1 cellular context compared by ENCODE assay signal in the genomic region with DNA sequence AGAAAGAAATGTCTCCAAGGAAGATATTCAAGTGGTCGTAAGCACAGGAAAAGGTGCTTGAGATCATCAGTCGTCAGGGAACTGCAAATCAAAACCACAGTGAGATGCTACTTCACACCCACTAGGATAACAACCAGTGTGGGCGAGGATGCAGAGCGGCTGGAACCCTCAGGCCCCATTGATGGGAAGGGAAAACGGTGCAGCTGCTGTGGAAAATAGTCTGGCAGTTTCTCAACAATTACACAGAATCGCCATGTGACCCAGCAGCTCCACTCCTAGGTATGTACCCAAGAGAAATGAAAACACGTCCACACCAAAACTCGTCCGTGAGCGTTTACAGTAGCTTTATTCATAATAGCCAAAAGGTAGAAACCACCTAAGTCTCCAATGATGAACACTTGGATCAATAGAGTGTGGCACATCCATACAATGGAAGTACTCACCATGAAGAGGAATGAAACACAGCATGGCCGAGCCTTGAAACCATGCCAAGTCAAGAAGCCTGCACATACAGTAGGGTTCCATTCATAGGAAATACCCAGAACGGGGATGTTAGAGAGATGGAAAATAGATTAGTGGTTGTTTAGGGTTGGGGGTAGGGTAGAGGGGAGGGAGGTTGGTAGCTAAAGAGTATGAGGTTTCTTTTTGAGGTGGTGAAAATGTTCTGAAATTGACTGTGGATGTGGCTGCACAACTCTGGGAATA.
TF ChIP-seq lines count a peak whose summit lies in the region.

No MANE protein-coding gene starts in this region.

TF ChIP-seq in K562, 482 proteins besides CTCF, POLR2A, EP300 and RAD21:
- TF ChIP-seq THRA (IDR thresholded peaks at IDR 0.05) (no peak), HDAC2 (IDR thresholded peaks at IDR 0.05) (no peak), NFIC (IDR thresholded peaks at IDR 0.05) (peak; percentile 19; the same call in 1 of the 2 replicates), TSHZ1 (CRISPR knock-in tag; IDR thresholded peaks at IDR 0.05) (no peak), ZKSCAN1 (IDR thresholded peaks at IDR 0.05; ENCODE audit: low read depth, low read length) (no peak), IRF2 (CRISPR knock-in tag; IDR thresholded peaks at IDR 0.05) (no peak), XRCC3 (IDR thresholded peaks at IDR 0.05) (no peak), ILF3 (IDR thresholded peaks at IDR 0.05; ENCODE audit: borderline replicate concordance) (no peak), ZBTB8A (IDR thresholded peaks at IDR 0.05; ENCODE audit: partially characterized antibody) (no peak), FOXJ3 (CRISPR knock-in tag; IDR thresholded peaks at IDR 0.05) (no peak), EP400 (IDR thresholded peaks at IDR 0.05) (no peak), SMC3 (conservative IDR thresholded peaks at IDR 0.05; ENCODE audit: insufficient read depth, low read depth, low read length) (no peak), TEAD4 (IDR thresholded peaks at IDR 0.05; ENCODE audit: low read length) (no peak), TEAD4 (CRISPR knock-in tag; IDR thresholded peaks at IDR 0.05; ENCODE audit: borderline replicate concordance) (no peak)
- TF ChIP-seq, protein P1, sequence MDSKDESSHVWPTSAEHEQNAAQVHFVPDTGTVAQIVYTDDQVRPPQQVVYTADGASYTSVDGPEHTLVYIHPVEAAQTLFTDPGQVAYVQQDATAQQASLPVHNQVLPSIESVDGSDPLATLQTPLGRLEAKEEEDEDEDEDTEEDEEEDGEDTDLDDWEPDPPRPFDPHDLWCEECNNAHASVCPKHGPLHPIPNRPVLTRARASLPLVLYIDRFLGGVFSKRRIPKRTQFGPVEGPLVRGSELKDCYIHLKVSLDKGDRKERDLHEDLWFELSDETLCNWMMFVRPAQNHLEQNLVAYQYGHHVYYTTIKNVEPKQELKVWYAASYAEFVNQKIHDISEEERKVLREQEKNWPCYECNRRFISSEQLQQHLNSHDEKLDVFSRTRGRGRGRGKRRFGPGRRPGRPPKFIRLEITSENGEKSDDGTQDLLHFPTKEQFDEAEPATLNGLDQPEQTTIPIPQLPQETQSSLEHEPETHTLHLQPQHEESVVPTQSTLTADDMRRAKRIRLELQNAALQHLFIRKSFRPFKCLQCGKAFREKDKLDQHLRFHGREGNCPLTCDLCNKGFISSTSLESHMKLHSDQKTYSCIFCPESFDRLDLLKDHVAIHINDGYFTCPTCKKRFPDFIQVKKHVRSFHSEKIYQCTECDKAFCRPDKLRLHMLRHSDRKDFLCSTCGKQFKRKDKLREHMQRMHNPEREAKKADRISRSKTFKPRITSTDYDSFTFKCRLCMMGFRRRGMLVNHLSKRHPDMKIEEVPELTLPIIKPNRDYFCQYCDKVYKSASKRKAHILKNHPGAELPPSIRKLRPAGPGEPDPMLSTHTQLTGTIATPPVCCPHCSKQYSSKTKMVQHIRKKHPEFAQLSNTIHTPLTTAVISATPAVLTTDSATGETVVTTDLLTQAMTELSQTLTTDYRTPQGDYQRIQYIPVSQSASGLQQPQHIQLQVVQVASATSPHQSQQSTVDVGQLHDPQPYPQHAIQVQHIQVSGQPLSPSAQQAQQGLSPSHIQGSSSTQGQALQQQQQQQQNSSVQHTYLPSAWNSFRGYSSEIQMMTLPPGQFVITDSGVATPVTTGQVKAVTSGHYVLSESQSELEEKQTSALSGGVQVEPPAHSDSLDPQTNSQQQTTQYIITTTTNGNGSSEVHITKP (IDR thresholded peaks at IDR 0.05; ENCODE audit: partially characterized antibody) = peak; percentile 40
TF ChIP-seq in K562: peak in this region for 2.
